In genomic region chr17:69477900-69478266, GRCh38 we compare ENCODE assay signal across 20 cellular contexts.
DNase-seq lines count a peak whose midpoint lies in the region; ATAC-seq, FAIRE-seq and TF ChIP-seq lines count a peak whose summit lies in the region.
"Had no signal": no experiment of that assay in that cellular context is flagged by ENCODE, and none has a peak within 500 bp of the region (broad histone marks: within the 10 kb centered on the region; RNA-seq: fewer than 3 reads in every experiment).

No MANE protein-coding gene starts in this region.

- peak overlapping the region in 9 of 11 experiments; percentile 8 to 50 (median 41); a peak in 16 of 22 replicates for H3K4me2 ChIP-seq in BLaER1 treated with 17β-estradiol and CSF1 and Interleukin-3, amounts not matched to agents 10 nM and 100 nM
- H3K4me2 ChIP-seq: KMS-11 had no signal

- H4K20me1 ChIP-seq in BLaER1 treated with 17β-estradiol and CSF1 and Interleukin-3, amounts not matched to agents 10 nM and 100 nM: no peaks in the 10 kb centered on the region

- DNase-seq in left colon (no peak), gastrocnemius medialis (no peak), pons (ENCODE audit: low spot score) (no peak), RCC 7860 (ENCODE audit: low spot score) (no peak)
- DNase-seq in activated naive CD4-positive, alpha-beta T cell treated with anti-CD3 and anti-CD28 coated beads, Interleukin-2, amount 50 U/mL, for 72 hours (ENCODE audit: low spot score in 2 of 2): no peak
- DNase-seq: 8988T; CD4-positive, alpha-beta memory T cell; DMS79 treated with DMSO at 0.1 percent for 48 hours; H7; NCI-H1417; NCI-H187 treated with DMSO at 0.1 percent for 48 hours; NCI-H2227 treated with DMSO at 0.1 percent for 48 hours; NCI-H774; RPMI8226; SIG-M5 had no signal

- no peak overlapping the region for H3K27ac Mint-ChIP-seq in activated naive CD4-positive, alpha-beta T cell treated with anti-CD3 and anti-CD28 coated beads, Interleukin-2, amount 50 U/mL, for 72 hours

- no peak for TF ChIP-seq POLR2A in gastrocnemius medialis (IDR thresholded peaks at IDR 0.05)

- H3K36me3 Mint-ChIP-seq in activated naive CD4-positive, alpha-beta T cell treated with anti-CD3 and anti-CD28 coated beads, Interleukin-2, amount 50 U/mL, for 72 hours: no peaks in the 10 kb centered on the region

- in situ Hi-C loops in gastrocnemius medialis (cut with MboI; ENCODE audit: low sequenced_read_pairs in 4 of 4): no loop called here

- H3K27ac ChIP-seq in BLaER1 treated with 17β-estradiol and CSF1 and Interleukin-3, amounts not matched to agents 10 nM and 100 nM: no peak overlapping the region
- H3K27ac ChIP-seq in VCaP: peak overlapping the region; percentile 77
- peak overlapping the region; percentile 85 to 96 (median 95) for H3K27ac ChIP-seq in gastrocnemius medialis
- H3K27ac ChIP-seq: KMS-11 had no signal

- ATAC-seq in left colon (peak; percentile 66), gastrocnemius medialis (no peak), GM19397 (IDR thresholded peaks at IDR 0.05; ENCODE audit: unreplicated experiment) (no peak)
- no peak for ATAC-seq in activated naive CD4-positive, alpha-beta T cell treated with anti-CD3 and anti-CD28 coated beads, Interleukin-2, amount 50 U/mL, for 72 hours

- TF ChIP-seq CTCF in VCaP (conservative IDR thresholded peaks at IDR 0.05): no peak
- TF ChIP-seq CTCF in gastrocnemius medialis (IDR thresholded peaks at IDR 0.05 in 4 of 5, conservative IDR thresholded peaks at IDR 0.05 in 1 of 5): no peak

- intact Hi-C loops in left colon (cut with DNase I, micrococcal nuclease): no loop called here
- intact Hi-C loops in gastrocnemius medialis (cut with DNase I; ENCODE audit: low total_unique reads): no loop called here

- H3K36me3 ChIP-seq in BLaER1 treated with 17β-estradiol and CSF1 and Interleukin-3, amounts not matched to agents 10 nM and 100 nM: peaks cover 0 to 7% (median 0%) of the 10 kb centered on the region in 11 experiments; a peak in 1 of 22 replicates
- no peaks in the 10 kb centered on the region for H3K36me3 ChIP-seq in gastrocnemius medialis

- no peak overlapping the region for H3K4me3 ChIP-seq in BLaER1 treated with 17β-estradiol and CSF1 and Interleukin-3, amounts not matched to agents 10 nM and 100 nM
- H3K4me3 ChIP-seq in gastrocnemius medialis: no peak overlapping the region

- H3K9me3 ChIP-seq in BLaER1 treated with 17β-estradiol and CSF1 and Interleukin-3, amounts not matched to agents 10 nM and 100 nM (replicated peaks in 1 of 11): peaks cover 0 to 18% (median 4%) of the 10 kb centered on the region in 11 experiments; a peak in 9 of 22 replicates
- H3K9me3 ChIP-seq in gastrocnemius medialis: no peaks in the 10 kb centered on the region

- peaks cover 6 to 23% (median 20%) of the 10 kb centered on the region in 10 experiments; a peak in 18 of 20 replicates for H3K4me1 ChIP-seq in BLaER1 treated with 17β-estradiol and CSF1 and Interleukin-3, amounts not matched to agents 10 nM and 100 nM
- H3K4me1 ChIP-seq in gastrocnemius medialis: peaks cover 31 to 48% of the 10 kb centered on the region in 2 donors

- FAIRE-seq in RCC 7860 (lab: Jason Lieb, UNC): no peak
- FAIRE-seq: D721Med had no signal

- no peak overlapping the region for H3K9ac ChIP-seq in BLaER1 treated with 17β-estradiol and CSF1 and Interleukin-3, amounts not matched to agents 10 nM and 100 nM
- H3K9ac ChIP-seq: KMS-11 had no signal

- no peaks in the 10 kb centered on the region for H3K27me3 ChIP-seq in BLaER1 treated with 17β-estradiol and CSF1 and Interleukin-3, amounts not matched to agents 10 nM and 100 nM
- no peaks in the 10 kb centered on the region for H3K27me3 ChIP-seq in gastrocnemius medialis

- H3K9me3 Mint-ChIP-seq in activated naive CD4-positive, alpha-beta T cell treated with anti-CD3 and anti-CD28 coated beads, Interleukin-2, amount 50 U/mL, for 72 hours: no peaks in the 10 kb centered on the region
- H3K9me3 Mint-ChIP-seq: CD4-positive, alpha-beta memory T cell had no signal

Comparison
In these comparisons a context has a peak if more than half of its experiments do, and no peak if none do; other contexts are left out.
1. H3K27ac ChIP-seq: peak in VCaP (single experiment) and gastrocnemius medialis (4 of 4); none in BLaER1 treated with 17β-estradiol and CSF1 and Interleukin-3, amounts not matched to agents 10 nM and 100 nM (0 of 11).